8 cellular contexts compared by ENCODE assay signal in the genomic region with DNA sequence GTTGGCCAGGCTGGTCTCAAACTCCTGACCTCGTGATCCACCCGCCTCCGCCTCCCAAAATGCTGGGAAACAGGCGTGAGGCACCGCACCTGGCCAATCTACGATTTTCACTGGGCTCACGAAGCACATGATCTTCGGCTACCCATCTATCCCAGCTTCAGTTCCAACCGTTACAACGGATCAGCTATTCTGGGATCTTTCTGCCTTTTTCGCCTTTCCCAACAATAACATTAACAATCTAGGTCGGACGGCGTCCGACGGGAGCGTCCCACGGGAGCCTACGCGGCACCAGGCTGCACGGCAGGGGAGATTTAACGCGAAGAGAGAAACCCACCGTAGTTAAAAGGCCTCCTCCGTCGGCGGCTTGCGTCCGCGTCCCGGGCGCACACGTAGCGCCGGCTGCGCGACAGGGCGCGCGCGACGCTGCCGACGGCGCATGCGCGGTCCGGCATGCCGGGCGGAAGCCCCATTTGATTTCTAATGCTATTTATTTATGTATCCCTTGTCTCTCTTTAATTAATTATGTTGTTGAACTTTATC.
DNase-seq lines count a peak whose midpoint lies in the region; TF ChIP-seq lines count a peak whose summit lies in the region.

A gene (minus strand): TSS at position 394 of the 540 bp plus-strand sequence.

- H2AFZ ChIP-seq in parathyroid adenoma: peak within 1 kb of the TSS; percentile 21

- H3K9ac ChIP-seq in parathyroid adenoma: no peak within 1 kb of the TSS

- no peaks in the 10 kb centered on the region for H3K27me3 ChIP-seq in parathyroid adenoma (ENCODE audit: control insufficient read depth, insufficient read depth, low read length)
- H3K27me3 ChIP-seq in uterus: peaks cover 0 to 4% of the 10 kb centered on the region in 2 donors

- no peaks in the 10 kb centered on the region for H3K79me2 ChIP-seq in parathyroid adenoma

- H3K36me3 ChIP-seq in parathyroid adenoma (ENCODE audit: control insufficient read depth, insufficient read depth, low read length): no peaks in the 10 kb centered on the region
- H3K36me3 ChIP-seq in uterus: no peaks in the 10 kb centered on the region

- H3K9me3 ChIP-seq in parathyroid adenoma (ENCODE audit: control insufficient read depth, low read length) (no peaks in the 10 kb centered on the region), uterus (no peaks in the 10 kb centered on the region)

- no peak for TF ChIP-seq POLR2A in uterus (IDR thresholded peaks at IDR 0.05)

- H3K4me1 ChIP-seq in parathyroid adenoma (no peaks in the 10 kb centered on the region), uterus (no peaks in the 10 kb centered on the region)

- no peak within 1 kb of the TSS for H3K27ac ChIP-seq in parathyroid adenoma
- no peak within 1 kb of the TSS for H3K27ac ChIP-seq in uterus

- TF ChIP-seq CTCF in HFF-Myc (IDR thresholded peaks at IDR 0.05; ENCODE audit: low read depth, low read length, missing control alignments) (no peak), fibroblast of pulmonary artery (IDR thresholded peaks at IDR 0.05; ENCODE audit: low read length, missing control alignments) (no peak), parathyroid adenoma (IDR thresholded peaks at IDR 0.05) (no peak), uterus (IDR thresholded peaks at IDR 0.05) (no peak)

- no peak within 1 kb of the TSS for H3K4me2 ChIP-seq in parathyroid adenoma (ENCODE audit: low read length)

- H3K4me3 ChIP-seq in HFF-Myc (replicated peaks; ENCODE audit: low read depth, low read length) (peak within 1 kb of the TSS; percentile 48), fibroblast of pulmonary artery (replicated peaks; ENCODE audit: low read depth, low read length) (peak within 1 kb of the TSS; percentile 67), parathyroid adenoma (ENCODE audit: low read depth, low read length) (peak within 1 kb of the TSS; percentile 42), uterus (peak within 1 kb of the TSS; percentile 31 to 42)

- intact Hi-C loops in uterus (cut with DNase I; ENCODE audit: low total_unique reads): no loop called here

- DNase-seq in ELF-1 (ENCODE audit: low read depth, low spot score): peak; percentile 72
- peak; percentile 3 for DNase-seq in HFF-Myc (ENCODE audit: extremely low read depth, low read depth)
- peak; percentile 44 for DNase-seq in NCI-H446 treated with DMSO at 0.1 percent for 48 hours (lab: John Stamatoyannopoulos, UW)
- DNase-seq in activated T-cell treated with anti-CD3 and anti-CD28 coated beads, Interleukin-2, amount 50 U/mL, for 48 hours: peak; percentile 67 to 72
- DNase-seq in fibroblast of pulmonary artery (ENCODE audit: low read depth): peak; percentile 65
- DNase-seq in uterus: peak in 1 of 2 donors; percentile 18
- DNase-seq in NOMO-1 treated with DMSO at 0.1 percent for 48 hours (lab: John Stamatoyannopoulos, UW; ENCODE audit: unreplicated experiment): no peak
